ENCODE assay signal across 8 cellular contexts in genomic region chr1:246506440-246506784, GRCh38. TPM values are rescaled to one million over a fixed set of nuclear protein-coding genes. Genes with fewer than 3 reads are reported as not detected.
DNase-seq lines count a peak whose midpoint lies in the region; ATAC-seq and TF ChIP-seq lines count a peak whose summit lies in the region.

No MANE protein-coding gene starts in this region.

- peaks cover 16% of the 10 kb centered on the region for H3K4me1 ChIP-seq in osteoblast (ENCODE audit: insufficient read depth, low read length)

- H3K27me3 ChIP-seq in osteoblast (ENCODE audit: insufficient read depth, low read length), result no peaks in the 10 kb centered on the region

- DNase-seq in fibroblast of the aortic adventitia (ENCODE audit: low read depth) (no peak), osteoblast (ENCODE audit: insufficient read length, low spot score, missing footprints) (peak; percentile 61), NCI-H1694 (lab: John Stamatoyannopoulos, UW) (no peak), NCI-H2107 (lab: John Stamatoyannopoulos, UW) (no peak), NCI-H1105 (lab: John Stamatoyannopoulos, UW) (no peak)

- no peaks in the 10 kb centered on the region for H4K20me1 ChIP-seq in osteoblast (ENCODE audit: insufficient read depth, low read length)

- H3K4me3 ChIP-seq in fibroblast of the aortic adventitia (ENCODE audit: low read depth, low read length), result peak overlapping the region; percentile 97
- peak overlapping the region; percentile 95 for H3K4me3 ChIP-seq in osteoblast (ENCODE audit: insufficient read depth, low read length)

- peak overlapping the region; percentile 5 for H3K27ac ChIP-seq in osteoblast (ENCODE audit: low read depth, low read length)

- peak overlapping the region; percentile 75 for H2AFZ ChIP-seq in osteoblast (ENCODE audit: low read length)

- H3K4me2 ChIP-seq in osteoblast (ENCODE audit: insufficient read depth, low read length), result peak overlapping the region; percentile 99

- TF ChIP-seq CTCF in fibroblast of the aortic adventitia (IDR thresholded peaks at IDR 0.05; ENCODE audit: insufficient read depth, low read length) (no peak), osteoblast (IDR thresholded peaks at IDR 0.05; ENCODE audit: extremely low read depth, low read depth, low read length) (no peak)

- ATAC-seq in GM18870 (IDR thresholded peaks at IDR 0.05; ENCODE audit: unreplicated experiment) (peak; percentile 6), HG02798 (IDR thresholded peaks at IDR 0.05; ENCODE audit: poor library complexity, unreplicated experiment) (peak; percentile 10), SK-N-SH treated with all-trans-retinoic acid at 6 μM for 48 hours (peak; percentile 42)

- no peaks in the 10 kb centered on the region for H3K9me3 ChIP-seq in osteoblast (ENCODE audit: low read depth, low read length)

- peaks cover 3% of the 10 kb centered on the region for H3K36me3 ChIP-seq in osteoblast (ENCODE audit: insufficient read depth, low read length)

- H3K79me2 ChIP-seq in osteoblast (ENCODE audit: insufficient read depth, low read length), result peaks cover 29% of the 10 kb centered on the region

TF ChIP-seq in SK-N-SH treated with all-trans-retinoic acid at 6 μM for 48 hours, 23 proteins besides CTCF, POLR2A, EP300 and RAD21:
- no peak for TF ChIP-seq OSR1 (CRISPR knock-in tag; IDR thresholded peaks at IDR 0.05)
- no peak for TF ChIP-seq ISL1 (CRISPR knock-in tag; IDR thresholded peaks at IDR 0.05)

RNA-seq across cellular contexts. Expression of gene SMYD3, which starts 0.7 kb away (rescaled TPM):
- total RNA-seq in fibroblast of the aortic adventitia (ENCODE audit: low replicate concordance), result 45.5 and 53.1 TPM in 2 replicates
- total RNA-seq in osteoblast, result 162 and 171 TPM in 2 replicates

RNA-seq across cellular contexts. Expression of gene TFB2M, which starts 59.6 kb away (rescaled TPM):
- 22.2 and 23.8 TPM in 2 replicates for total RNA-seq in fibroblast of the aortic adventitia (ENCODE audit: low replicate concordance)
- 18.3 and 19.5 TPM in 2 replicates for total RNA-seq in osteoblast

RNA-seq across cellular contexts. Expression of gene CNST, which starts 59.8 kb away (rescaled TPM):
- 13.1 and 25.2 TPM in 2 replicates for total RNA-seq in fibroblast of the aortic adventitia (ENCODE audit: low replicate concordance)
- 21.2 and 25.7 TPM in 2 replicates for total RNA-seq in osteoblast
